In genomic region chr3:4447600-4448561, GRCh38 we compare ENCODE assay signal across 1 cellular context.
TF ChIP-seq lines count a peak whose summit lies in the region.

No MANE protein-coding gene starts in this region.

TF ChIP-seq in GM23338, 12 proteins besides CTCF, POLR2A, EP300 and RAD21 (continued from another document):
- TF ChIP-seq ZNF462 (CRISPR knock-in tag; IDR thresholded peaks at IDR 0.05) (no peak), CREB1 (CRISPR knock-in tag; IDR thresholded peaks at IDR 0.05; ENCODE audit: low read depth) (no peak), REST (IDR thresholded peaks at IDR 0.05; ENCODE audit: unreplicated experiment) (no peak), JUNB (IDR thresholded peaks at IDR 0.05; ENCODE audit: unreplicated experiment) (no peak), ETS1 (IDR thresholded peaks at IDR 0.05) (no peak)
